22 cellular contexts compared by ENCODE assay signal in genomic region chr4:185015108-185015507, GRCh38. TPM values are rescaled to one million over a fixed set of nuclear protein-coding genes. Genes with fewer than 3 reads are reported as not detected.
"Had no signal": no experiment of that assay in that cellular context is flagged by ENCODE, and none has a peak within 500 bp of the region (broad histone marks: within the 10 kb centered on the region; RNA-seq: fewer than 3 reads in every experiment).

No MANE protein-coding gene starts in this region.

- H3K4me3 Mint-ChIP-seq: activated CD4-positive, alpha-beta memory T cell treated with anti-CD3 and anti-CD28 coated beads, Interleukin-2, amount 10 ng/mL, durations not matched to agents 7 days and 5 days; activated naive CD8-positive, alpha-beta T cell; activated T-cell treated with anti-CD3 and anti-CD28 coated beads, Interleukin-2, amount 50 U/mL, for 72 hours; naive thymus-derived CD4-positive, alpha-beta T cell had no signal

- H3K36me3 Mint-ChIP-seq: activated naive CD8-positive, alpha-beta T cell; naive thymus-derived CD4-positive, alpha-beta T cell had no signal

- H3K4me3 ChIP-seq: esophagus squamous epithelium, heart left ventricle, left ventricle myocardium inferior had no signal

- H3K9me3 Mint-ChIP-seq: activated CD4-positive, alpha-beta memory T cell treated with anti-CD3 and anti-CD28 coated beads, Interleukin-2, amount 10 ng/mL, durations not matched to agents 7 days and 5 days; activated T-cell treated with anti-CD3 and anti-CD28 coated beads, Interleukin-2, amount 50 U/mL, for 72 hours had no signal

- DNase-seq: activated CD4-positive, alpha-beta memory T cell treated with anti-CD3 and anti-CD28 coated beads, Interleukin-2, amount 10 ng/mL, durations not matched to agents 7 days and 5 days; activated CD4-positive, alpha-beta T cell treated with anti-CD3 and anti-CD28 coated beads for 1 hour; activated gamma-delta T cell treated with Interleukin-2 at 50 U/mL for 16 hours; activated T-cell treated with anti-CD3 and anti-CD28 coated beads, Interleukin-2, amount 50 U/mL, for 72 hours; amniotic stem cell; central memory CD4-positive, alpha-beta T cell; cortex of kidney; effector CD4-positive, alpha-beta T cell; esophagus squamous epithelium; heart left ventricle; left ventricle myocardium inferior; naive thymus-derived CD4-positive, alpha-beta T cell; retina; stimulated activated CD4-positive, alpha-beta T cell treated with anti-CD3 and anti-CD28 coated beads, Interleukin-4, amount 100 ng/mL, for 1 hour; stimulated activated naive CD4-positive, alpha-beta T cell treated with Interleukin-2 at 50 U/mL for 16 hours; T-helper 1 cell; T1000; trophoblast cell had no signal

- ATAC-seq: activated T-cell treated with anti-CD3 and anti-CD28 coated beads, Interleukin-2, amount 50 U/mL, for 72 hours; heart left ventricle; naive thymus-derived CD4-positive, alpha-beta T cell had no signal

- H3K27ac Mint-ChIP-seq: activated CD4-positive, alpha-beta memory T cell treated with anti-CD3 and anti-CD28 coated beads, Interleukin-2, amount 10 ng/mL, durations not matched to agents 7 days and 5 days; activated naive CD8-positive, alpha-beta T cell; activated T-cell treated with anti-CD3 and anti-CD28 coated beads, Interleukin-2, amount 50 U/mL, for 72 hours; naive thymus-derived CD4-positive, alpha-beta T cell had no signal

RNA-seq across cellular contexts. Expression of gene HELT, which starts 3.2 kb away (rescaled TPM):
- total RNA-seq: activated CD4-positive, alpha-beta memory T cell treated with anti-CD3 and anti-CD28 coated beads, Interleukin-2, amount 10 ng/mL, durations not matched to agents 7 days and 5 days; activated T-cell treated with anti-CD3 and anti-CD28 coated beads, Interleukin-2, amount 50 U/mL, for 72 hours; esophagus squamous epithelium; frontal cortex; heart left ventricle; left ventricle myocardium inferior; mononuclear cell; naive thymus-derived CD4-positive, alpha-beta T cell; skeletal muscle tissue had no signal
